10 cellular contexts compared by ENCODE assay signal in genomic region chr10:73909716-73910115, GRCh38. TPM values are rescaled to one million over a fixed set of nuclear protein-coding genes. Genes with fewer than 3 reads are reported as not detected.
DNase-seq lines count a peak whose midpoint lies in the region; ATAC-seq and TF ChIP-seq lines count a peak whose summit lies in the region.
"Had no signal": no experiment of that assay in that cellular context is flagged by ENCODE, and none has a peak within 500 bp of the region (broad histone marks: within the 10 kb centered on the region; RNA-seq: fewer than 3 reads in every experiment).

No MANE protein-coding gene starts in this region.

- H3K27ac ChIP-seq in OCI-LY3 (ENCODE audit: low read length) (peak overlapping the region; percentile 32; the same call in 1 of the 2 replicates), esophagus squamous epithelium (peak overlapping the region; percentile 20 to 82 (median 58)), skeletal muscle tissue (ENCODE audit: low read depth, low read length) (peak overlapping the region; percentile 82)
- H3K27ac ChIP-seq: 22Rv1 had no signal

- H3K4me3 ChIP-seq in OCI-LY3 (ENCODE audit: low read length) (peak overlapping the region; percentile 91), esophagus squamous epithelium (no peak overlapping the region), skeletal muscle tissue (ENCODE audit: low read length in 3 of 3) (peak overlapping the region; percentile 8 to 28 (median 15))

- no peaks in the 10 kb centered on the region for H4K20me1 ChIP-seq in OCI-LY3 (ENCODE audit: insufficient read depth, low read length)

- H3K9ac ChIP-seq in OCI-LY3 (ENCODE audit: low read length) (no peak overlapping the region), skeletal muscle tissue (ENCODE audit: low read depth in 1 of 3, low read length in 3 of 3) (peak overlapping the region; percentile 37 to 51 (median 43))

- H3K4me1 ChIP-seq in OCI-LY3 (ENCODE audit: low read length) (peaks cover 26% of the 10 kb centered on the region), esophagus squamous epithelium (peaks cover 25 to 92% (median 45%) of the 10 kb centered on the region in 3 donors), skeletal muscle tissue (ENCODE audit: control insufficient read depth in 3 of 3, insufficient read depth in 3 of 3, low read length in 3 of 3) (peaks cover 67 to 71% (median 69%) of the 10 kb centered on the region in 3 donors)

- no peak overlapping the region for H2AFZ ChIP-seq in OCI-LY3 (ENCODE audit: low read depth, low read length)

- intact Hi-C loops in esophagus squamous epithelium (cut with DNase I), result no loop called here

- 52 to 76% methylated on average over 3 of the region's 3 CpGs for WGBS in esophagus squamous epithelium, 2 donors

- TF ChIP-seq POLR2A in esophagus squamous epithelium (IDR thresholded peaks at IDR 0.05), result no peak

- no peak for ATAC-seq in HG03521 (IDR thresholded peaks at IDR 0.05; ENCODE audit: unreplicated experiment)

- H3K79me2 ChIP-seq in OCI-LY3 (ENCODE audit: low read length), result no peaks in the 10 kb centered on the region

- H3K9me3 ChIP-seq in OCI-LY3 (ENCODE audit: insufficient read depth, low read length) (no peaks in the 10 kb centered on the region), esophagus squamous epithelium (no peaks in the 10 kb centered on the region), skeletal muscle tissue (ENCODE audit: control insufficient read depth in 3 of 3, low read length in 3 of 3) (no peaks in the 10 kb centered on the region)
- H3K9me3 ChIP-seq: MG63 had no signal

- no peaks in the 10 kb centered on the region for H3K36me3 ChIP-seq in OCI-LY3 (replicated peaks; ENCODE audit: low read depth, low read length)
- H3K36me3 ChIP-seq in esophagus squamous epithelium, result peaks cover 0 to 19% (median 0%) of the 10 kb centered on the region in 3 donors
- peaks cover 10 to 18% (median 12%) of the 10 kb centered on the region in 3 donors for H3K36me3 ChIP-seq in skeletal muscle tissue (ENCODE audit: control insufficient read depth in 3 of 3, insufficient read depth in 3 of 3, low read length in 3 of 3)

- H3K27me3 ChIP-seq in OCI-LY3 (ENCODE audit: low read depth, low read length) (no peaks in the 10 kb centered on the region), esophagus squamous epithelium (no peaks in the 10 kb centered on the region), skeletal muscle tissue (ENCODE audit: control insufficient read depth in 3 of 3, insufficient read depth in 3 of 3, low read length in 3 of 3) (peaks cover 0 to 4% (median 0%) of the 10 kb centered on the region in 3 donors)
- H3K27me3 ChIP-seq: MG63 had no signal

- TF ChIP-seq CTCF in OCI-LY3 (IDR thresholded peaks at IDR 0.05; ENCODE audit: low read depth, low read length) (no peak), esophagus squamous epithelium (IDR thresholded peaks at IDR 0.05) (no peak)

- H3K4me2 ChIP-seq in OCI-LY3 (ENCODE audit: low read length), result peak overlapping the region; percentile 98

- peak; percentile 47 for DNase-seq in DMS53 (lab: John Stamatoyannopoulos, UW)
- DNase-seq in DMS53 treated with DMSO at 0.1 percent for 48 hours (lab: John Stamatoyannopoulos, UW; ENCODE audit: unreplicated experiment), result no peak
- no peak for DNase-seq in esophagus squamous epithelium (lab: John Stamatoyannopoulos, UW)
- DNase-seq in activated CD4-positive, CD25-positive, alpha-beta regulatory T cell treated with anti-CD3 and anti-CD28 coated beads, Interleukin-2, amount 50 U/mL, for 72 hours, result no peak
- DNase-seq in stimulated activated CD4-positive, alpha-beta T cell treated with anti-CD3 and anti-CD28 coated beads, Interleukin-2, amount 100 ng/mL, for 48 hours, result no peak

RNA-seq across cellular contexts. Expression of gene PLAU, which starts 1.2 kb away (rescaled TPM):
- total RNA-seq in esophagus squamous epithelium (10 to 100 TPM in 2 of 4 donors, 1 to 10 TPM in 2; 8.8 to 15.9 (median 11.9) TPM), skeletal muscle tissue (21.4 TPM)

RNA-seq across cellular contexts. Expression of gene CAMK2G, which starts 35.4 kb away (rescaled TPM):
- total RNA-seq in esophagus squamous epithelium (10 to 100 TPM; 15.5 to 37.0 (median 28.6) TPM), skeletal muscle tissue (16.2 TPM)

Comparison
In these comparisons a context has a peak if more than half of its experiments do, and no peak if none do; other contexts are left out.
1. H3K27ac ChIP-seq: peak in every context shown above with its lines; median percentile 82 in skeletal muscle tissue; 58 in esophagus squamous epithelium; 32 in OCI-LY3.
2. H3K4me3 ChIP-seq: peak in OCI-LY3 (single experiment) and skeletal muscle tissue (3 of 3); none in esophagus squamous epithelium (0 of 4).